9 cellular contexts compared by ENCODE assay signal in the genomic region with DNA sequence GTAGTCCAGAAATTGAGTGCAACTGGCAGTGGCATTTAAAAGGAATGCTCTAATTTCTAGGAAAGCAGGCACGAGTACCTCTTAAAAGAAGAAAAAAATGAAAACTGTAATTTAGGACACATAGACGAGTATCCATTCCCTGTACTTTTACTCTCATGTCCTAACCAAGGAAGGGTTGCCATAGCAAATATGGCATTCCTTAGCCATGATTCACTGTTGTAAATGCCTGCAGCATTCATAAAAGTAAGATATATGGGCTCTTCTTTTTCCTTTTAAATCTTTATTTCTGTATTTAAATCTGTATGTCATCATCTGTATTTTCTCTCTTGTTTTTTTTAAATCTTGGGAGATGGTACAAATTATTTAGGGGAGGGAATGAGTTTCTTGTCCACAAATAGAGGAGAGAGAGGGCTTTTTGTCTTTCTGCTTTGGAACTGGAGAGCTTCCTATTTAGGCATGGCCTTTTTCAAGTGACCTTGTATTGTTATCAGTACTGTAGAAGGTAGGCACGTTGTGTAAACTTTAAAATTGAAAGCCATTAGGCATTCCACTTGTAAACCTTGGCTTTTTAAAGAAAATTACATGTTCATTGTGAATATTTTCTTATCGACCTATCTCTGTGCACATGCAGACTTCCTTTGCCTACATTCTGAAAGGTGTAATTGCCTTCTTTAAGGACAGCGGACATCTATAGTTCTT. TPM values are rescaled to one million over a fixed set of nuclear protein-coding genes. Genes with fewer than 3 reads are reported as not detected.
DNase-seq lines count a peak whose midpoint lies in the region; ATAC-seq, FAIRE-seq and TF ChIP-seq lines count a peak whose summit lies in the region.
"Had no signal": no experiment of that assay in that cellular context is flagged by ENCODE, and none has a peak within 500 bp of the region (broad histone marks: within the 10 kb centered on the region; RNA-seq: fewer than 3 reads in every experiment).

No MANE protein-coding gene starts in this region.

- TF ChIP-seq CTCF in choroid plexus epithelial cell (conservative IDR thresholded peaks at IDR 0.05; ENCODE audit: low read depth, low read length): no peak

- ATAC-seq in HG03442 (IDR thresholded peaks at IDR 0.05; ENCODE audit: unreplicated experiment) (no peak), GM19452 (IDR thresholded peaks at IDR 0.05; ENCODE audit: unreplicated experiment) (no peak), HG03095 (IDR thresholded peaks at IDR 0.05; ENCODE audit: unreplicated experiment) (no peak)

- H3K9me3 ChIP-seq in mesodermal cell (ENCODE audit: control insufficient read depth, low read length): peaks cover 6% of the 10 kb centered on the region

- peaks cover 3% of the 10 kb centered on the region for H3K36me3 ChIP-seq in mesodermal cell (ENCODE audit: control insufficient read depth, insufficient read depth, low read length)

- 95 to 100% methylated on average over 2 to 4 of the region's 5 CpGs for WGBS in mesodermal cell (ENCODE audit: insufficient coverage in 2 of 2), 2 experiments

- peaks cover 28% of the 10 kb centered on the region for H3K4me1 ChIP-seq in mesodermal cell (ENCODE audit: control insufficient read depth, insufficient read depth, low read length, poor library complexity, severe bottlenecking)

- peak; percentile 75 for DNase-seq in HTR-8/SVneo (ENCODE audit: insufficient read length, low spot score)
- peak; percentile 95 for DNase-seq in choroid plexus epithelial cell (ENCODE audit: low read depth)
- DNase-seq in effector CD8-positive, alpha-beta T cell (lab: John Stamatoyannopoulos, UW): no peak
- DNase-seq: hypothalamus had no signal

- peak; percentile 82 for FAIRE-seq in A204.1 (lab: Jason Lieb, UNC)
- no peak for FAIRE-seq in HTR-8/SVneo (lab: Jason Lieb, UNC)

- H3K4me3 ChIP-seq in choroid plexus epithelial cell (ENCODE audit: low read depth, low read length) (no peak overlapping the region), mesodermal cell (ENCODE audit: extremely low read depth, insufficient read depth, low read length, poor library complexity, severe bottlenecking) (no peak overlapping the region)

- H3K27ac ChIP-seq in mesodermal cell (ENCODE audit: low read depth, low read length, severe bottlenecking): peak overlapping the region; percentile 97

RNA-seq across cellular contexts. Expression of a gene that starts 50.0 kb away (rescaled TPM):
- polyA plus RNA-seq in mesodermal cell (2013, experiment 1 of 2): 8.8 TPM
- 8.2 TPM for polyA plus RNA-seq in mesodermal cell (2013, experiment 2 of 2)
